Comparison of ENCODE assay signal across 10 cellular contexts in the genomic region with DNA sequence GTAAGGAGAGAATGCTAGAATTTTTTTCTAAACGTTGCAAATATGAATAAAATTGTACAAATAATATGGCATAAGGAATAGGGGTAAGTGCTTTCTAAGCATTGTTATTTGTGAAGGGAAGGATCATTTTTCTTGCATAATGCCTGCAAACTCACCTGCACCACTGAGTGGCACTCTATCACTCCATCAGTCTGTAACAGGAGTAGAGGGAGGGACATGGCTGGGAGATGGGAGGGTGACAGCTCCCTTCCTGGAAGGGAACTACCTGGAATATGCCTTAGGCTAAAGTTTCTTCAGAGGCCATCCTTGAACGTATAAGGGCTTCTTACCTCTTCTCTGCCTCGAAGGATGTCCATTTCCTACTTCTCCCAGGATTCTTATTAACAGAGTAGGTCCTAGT. TPM values are rescaled to one million over a fixed set of nuclear protein-coding genes. Genes with fewer than 3 reads are reported as not detected.
DNase-seq lines count a peak whose midpoint lies in the region; ATAC-seq and TF ChIP-seq lines count a peak whose summit lies in the region.
"Had no signal": no experiment of that assay in that cellular context is flagged by ENCODE, and none has a peak within 500 bp of the region (broad histone marks: within the 10 kb centered on the region; RNA-seq: fewer than 3 reads in every experiment).

No MANE protein-coding gene starts in this region.

- intact Hi-C loops in Caco-2 (cut with micrococcal nuclease; ENCODE audit: unreplicated experiment) = loop anchor here (1.0 to 5.0 kb wide), 5 partner anchors 29 to 423 kb away; no protein-coding TSS in a partner anchor
- intact Hi-C loops in sciatic nerve (cut with DNase I) = no loop called here

- H3K4me3 ChIP-seq in Caco-2 (ENCODE audit: low read depth, low read length) = no peak overlapping the region

- no peaks in the 10 kb centered on the region for H3K9me3 ChIP-seq in Caco-2

- no peaks in the 10 kb centered on the region for H3K36me3 Mint-ChIP-seq in Caco-2 (ENCODE audit: insufficient read depth, unreplicated experiment)
- H3K36me3 Mint-ChIP-seq in T-helper 2 cell treated with Interferon-gamma antibody and Interleukin-4, amounts not matched to agents 5 μg/mL and 100 μg/mL, for 36 hours (ENCODE audit: low read depth) = no peaks in the 10 kb centered on the region

- TF ChIP-seq CTCF in Caco-2 (IDR thresholded peaks at IDR 0.05; ENCODE audit: insufficient read depth in 1 of 2, low read depth in 1 of 2, low read length in 1 of 2, severe bottlenecking in 1 of 2, unreplicated experiment in 1 of 2) (peak; percentile 17 to 47), LNCAP (IDR thresholded peaks at IDR 0.05) (peak; percentile 75)

- H3K4me3 Mint-ChIP-seq in Caco-2 (ENCODE audit: unreplicated experiment) = no peak overlapping the region
- no peak overlapping the region for H3K4me3 Mint-ChIP-seq in T-helper 2 cell treated with Interferon-gamma antibody and Interleukin-4, amounts not matched to agents 5 μg/mL and 100 μg/mL, for 36 hours

- BruUV-seq in Caco-2 (replicated peaks; lab: Mats Ljungman, UMichigan) = no TSS peak

- H3K27me3 ChIP-seq in Caco-2 (replicated peaks; ENCODE audit: control insufficient read depth, insufficient read depth, low read length) = no peaks in the 10 kb centered on the region

- no peak for ATAC-seq in HG03025 (IDR thresholded peaks at IDR 0.05; ENCODE audit: low FRiP score, unreplicated experiment)
- no peak for ATAC-seq in sciatic nerve

- H3K36me3 ChIP-seq in Caco-2 (ENCODE audit: control insufficient read depth, insufficient read depth, low read length) = no peaks in the 10 kb centered on the region

- H3K4me1 ChIP-seq in Caco-2 = peaks cover 41% of the 10 kb centered on the region

- no peaks in the 10 kb centered on the region for H3K9me3 Mint-ChIP-seq in Caco-2 (ENCODE audit: unreplicated experiment)
- no peaks in the 10 kb centered on the region for H3K9me3 Mint-ChIP-seq in T-helper 2 cell treated with Interferon-gamma antibody and Interleukin-4, amounts not matched to agents 5 μg/mL and 100 μg/mL, for 36 hours

- CTCF ChIA-PET in Caco-2 (lab: Charles Lee) = interaction anchor here (0.6 to 0.7 kb wide), 2 partner anchors 55 to 1580 kb away, joined by 3 read pairs; no protein-coding TSS in a partner anchor

- DNase-seq in Caco-2 = peak; percentile 58 to 60
- peak; percentile 21 for DNase-seq in SK-N-DZ (ENCODE audit: low spot score)
- DNase-seq in kidney glomerular epithelial cell (lab: John Stamatoyannopoulos, UW) = peak; percentile 4
- no peak for DNase-seq in sciatic nerve (ENCODE audit: low spot score)
- no peak for DNase-seq in T-helper 2 cell treated with Interferon-gamma antibody and Interleukin-4, amounts not matched to agents 5 μg/mL and 100 μg/mL, for 36 hours (ENCODE audit: low spot score)
- DNase-seq in activated CD4-positive, alpha-beta T cell treated with anti-CD3 and anti-CD28 coated beads, Interleukin-2, amount 50 U/mL, for 48 hours = no peak
- DNase-seq: activated gamma-delta T cell treated with Interleukin-2 at 50 U/mL for 16 hours, DND-41 had no signal

- POLR2A ChIA-PET in Caco-2 (lab: Charles Lee) = no interaction called here

- H3K4me1 Mint-ChIP-seq in Caco-2 (ENCODE audit: low read depth, unreplicated experiment) = peaks cover 14% of the 10 kb centered on the region
- no peaks in the 10 kb centered on the region for H3K4me1 Mint-ChIP-seq in T-helper 2 cell treated with Interferon-gamma antibody and Interleukin-4, amounts not matched to agents 5 μg/mL and 100 μg/mL, for 36 hours (ENCODE audit: low read depth)

- H3K27ac Mint-ChIP-seq in Caco-2 (ENCODE audit: unreplicated experiment) = no peak overlapping the region
- no peak overlapping the region for H3K27ac Mint-ChIP-seq in T-helper 2 cell treated with Interferon-gamma antibody and Interleukin-4, amounts not matched to agents 5 μg/mL and 100 μg/mL, for 36 hours

- H3K27me3 Mint-ChIP-seq in Caco-2 (ENCODE audit: insufficient read depth, unreplicated experiment) = no peaks in the 10 kb centered on the region
- H3K27me3 Mint-ChIP-seq in T-helper 2 cell treated with Interferon-gamma antibody and Interleukin-4, amounts not matched to agents 5 μg/mL and 100 μg/mL, for 36 hours (ENCODE audit: low read depth) = no peaks in the 10 kb centered on the region

RNA-seq across cellular contexts. Expression of gene NAALADL2, which starts 3.0 kb away (rescaled TPM):
- total RNA-seq in Caco-2 (2022) (4.0 and 4.4 TPM in 2 replicates), sciatic nerve (36.9 TPM)
- 0.22 and 0.54 TPM in 2 replicates for polyA plus RNA-seq in SK-N-DZ (2014; cell fraction: cytosol; rRNA removed)
- 0.23 TPM in 1 of 2 replicates, not detected in the other for polyA plus RNA-seq in SK-N-DZ (2014; cell fraction: nucleus; rRNA removed)

Comparison
In these comparisons a context has a peak if more than half of its experiments do, and no peak if none do; other contexts are left out.
1. DNase-seq: peak in Caco-2 (2 of 2), SK-N-DZ (single experiment) and kidney glomerular epithelial cell (single experiment); none in sciatic nerve (single experiment), T-helper 2 cell treated with Interferon-gamma antibody and Interleukin-4, amounts not matched to agents 5 μg/mL and 100 μg/mL, for 36 hours (single experiment) and activated CD4-positive, alpha-beta T cell treated with anti-CD3 and anti-CD28 coated beads, Interleukin-2, amount 50 U/mL, for 48 hours (0 of 2).